In the genomic region with DNA sequence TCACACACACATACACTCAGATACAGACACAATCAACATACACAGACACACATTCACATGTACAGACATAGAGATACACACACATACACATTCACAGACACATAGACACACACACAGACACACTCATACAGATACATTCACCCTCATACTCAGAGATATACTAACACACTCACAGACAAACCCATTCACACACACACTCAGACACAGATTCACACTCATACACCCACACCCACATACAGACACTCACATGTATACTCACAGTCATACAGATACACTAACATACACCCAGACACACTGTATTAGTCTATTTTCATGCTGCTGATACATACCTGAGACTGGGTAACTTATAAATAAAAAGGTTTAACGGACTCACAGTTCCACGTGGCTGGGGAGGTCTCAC, we compare ENCODE assay signal across 31 cellular contexts. TPM values are rescaled to one million over a fixed set of nuclear protein-coding genes. Genes with fewer than 3 reads are reported as not detected.
"Had no signal": no experiment of that assay in that cellular context is flagged by ENCODE, and none has a peak within 500 bp of the region (broad histone marks: within the 10 kb centered on the region; RNA-seq: fewer than 3 reads in every experiment).

No MANE protein-coding gene starts in this region.

- H3K36me3 ChIP-seq: brain microvascular endothelial cell, Peyer's patch, SJSA1 had no signal

- H3K9me3 Mint-ChIP-seq: activated CD4-positive, alpha-beta T cell treated with anti-CD3 and anti-CD28 coated beads, Interleukin-2, amount 10 ng/mL, durations not matched to agents 24 days and 14 days; activated naive CD4-positive, alpha-beta T cell treated with anti-CD3 and anti-CD28 coated beads, Interleukin-2, amount 10 ng/mL, durations not matched to agents 7 days and 5 days; activated naive CD8-positive, alpha-beta T cell treated with anti-CD3 and anti-CD28 coated beads, Interleukin-2, amount 50 U/mL, for 24 hours; activated T-cell treated with anti-CD3 and anti-CD28 coated beads, Interleukin-2, amount 50 U/mL, for 4 hours; activated T-helper 1 cell treated with anti-CD3 and anti-CD28 coated beads, Interleukin-12 subunit alpha, Interleukin-12 subunit beta, Interleukin-2, Interleukin-4 antibody, amounts not matched to agents 30 ng/mL and 10 ng/mL and 1 ng/mL, durations not matched to agents 14 hours and 24 hours and 36 hours; T-helper 1 cell treated with Interleukin-12 subunit alpha and Interleukin-12 subunit beta and Interleukin-4 antibody, amounts not matched to agents 30 μg/mL and 1 μg/mL, for 36 hours; T-helper 2 cell treated with Interferon-gamma antibody and Interleukin-4, amounts not matched to agents 5 μg/mL and 100 μg/mL, for 36 hours had no signal

- H3K27me3 ChIP-seq: SJSA1 had no signal

- H3K4me1 Mint-ChIP-seq: activated naive CD4-positive, alpha-beta T cell treated with anti-CD3 and anti-CD28 coated beads, Interleukin-2, amount 10 ng/mL, durations not matched to agents 7 days and 5 days had no signal

- H3K9ac ChIP-seq: KMS-11, SK-N-SH had no signal

- H3K27ac Mint-ChIP-seq: activated CD4-positive, alpha-beta T cell treated with anti-CD3 and anti-CD28 coated beads, Interleukin-2, amount 10 ng/mL, durations not matched to agents 24 days and 14 days; activated naive CD4-positive, alpha-beta T cell treated with anti-CD3 and anti-CD28 coated beads, Interleukin-2, amount 10 ng/mL, durations not matched to agents 7 days and 5 days; activated naive CD8-positive, alpha-beta T cell; activated naive CD8-positive, alpha-beta T cell treated with anti-CD3 and anti-CD28 coated beads, Interleukin-2, amount 50 U/mL, for 24 hours; activated T-helper 1 cell treated with anti-CD3 and anti-CD28 coated beads, Interleukin-12 subunit alpha, Interleukin-12 subunit beta, Interleukin-2, Interleukin-4 antibody, amounts not matched to agents 30 ng/mL and 10 ng/mL and 1 ng/mL, durations not matched to agents 14 hours and 24 hours and 36 hours; T-helper 1 cell treated with Interleukin-12 subunit alpha and Interleukin-12 subunit beta and Interleukin-4 antibody, amounts not matched to agents 30 μg/mL and 1 μg/mL, for 36 hours; T-helper 2 cell treated with Interferon-gamma antibody and Interleukin-4, amounts not matched to agents 5 μg/mL and 100 μg/mL, for 36 hours had no signal

- DNase-seq: activated CD4-positive, alpha-beta T cell treated with anti-CD3 and anti-CD28 coated beads, Interleukin-2, amount 10 ng/mL, durations not matched to agents 24 days and 14 days; activated CD4-positive, alpha-beta T cell treated with anti-CD3 and anti-CD28 coated beads, Interleukin-2, amount 50 U/mL, for 4 hours; activated CD4-positive, CD25-positive, alpha-beta regulatory T cell treated with anti-CD3 and anti-CD28 coated beads, Interleukin-2, amount 50 U/mL, for 72 hours; activated CD8-positive, alpha-beta memory T cell treated with anti-CD3 and anti-CD28 coated beads, Interleukin-2, amount 50 U/mL, for 4 hours; activated effector memory CD4-positive, alpha-beta T cell treated with Interleukin-2 at 50 U/mL for 16 hours; activated naive CD4-positive, alpha-beta T cell treated with anti-CD3 and anti-CD28 coated beads, Interleukin-2, amount 10 ng/mL, durations not matched to agents 7 days and 5 days; activated naive CD8-positive, alpha-beta T cell treated with anti-CD3 and anti-CD28 coated beads, Interleukin-2, amount 50 U/mL, for 24 hours; activated T-cell treated with anti-CD3 and anti-CD28 coated beads for 4 hours; activated T-cell treated with anti-CD3 and anti-CD28 coated beads, Interleukin-2, amount 50 U/mL, for 4 hours; aorta; brain microvascular endothelial cell; central memory CD4-positive, alpha-beta T cell; MM.1S; MV-4-11; NCI-H1092; NCI-H1436 treated with DMSO at 0.1 percent for 48 hours; NCI-H1694 treated with DMSO at 0.1 percent for 48 hours; NCI-H2029; NCI-H345; NCI-H524 treated with DMSO at 0.1 percent for 48 hours; PC-3; Peyer's patch; RPMI8226; SHP77 treated with DMSO at 0.1 percent for 48 hours; SK-N-SH had no signal

- H3K36me3 Mint-ChIP-seq: activated naive CD4-positive, alpha-beta T cell treated with anti-CD3 and anti-CD28 coated beads, Interleukin-2, amount 10 ng/mL, durations not matched to agents 7 days and 5 days; activated naive CD8-positive, alpha-beta T cell had no signal

- H3K4me2 ChIP-seq: KMS-11, SK-N-SH had no signal

- H3K4me3 Mint-ChIP-seq: activated CD4-positive, alpha-beta T cell treated with anti-CD3 and anti-CD28 coated beads, Interleukin-2, amount 10 ng/mL, durations not matched to agents 24 days and 14 days; activated naive CD4-positive, alpha-beta T cell treated with anti-CD3 and anti-CD28 coated beads, Interleukin-2, amount 10 ng/mL, durations not matched to agents 7 days and 5 days; activated naive CD8-positive, alpha-beta T cell; activated naive CD8-positive, alpha-beta T cell treated with anti-CD3 and anti-CD28 coated beads, Interleukin-2, amount 50 U/mL, for 24 hours; activated T-cell treated with anti-CD3 and anti-CD28 coated beads, Interleukin-2, amount 50 U/mL, for 4 hours; activated T-helper 1 cell treated with anti-CD3 and anti-CD28 coated beads, Interleukin-12 subunit alpha, Interleukin-12 subunit beta, Interleukin-2, Interleukin-4 antibody, amounts not matched to agents 30 ng/mL and 10 ng/mL and 1 ng/mL, durations not matched to agents 14 hours and 24 hours and 36 hours; T-helper 1 cell treated with Interleukin-12 subunit alpha and Interleukin-12 subunit beta and Interleukin-4 antibody, amounts not matched to agents 30 μg/mL and 1 μg/mL, for 36 hours; T-helper 2 cell treated with Interferon-gamma antibody and Interleukin-4, amounts not matched to agents 5 μg/mL and 100 μg/mL, for 36 hours had no signal

- ATAC-seq: activated naive CD8-positive, alpha-beta T cell treated with anti-CD3 and anti-CD28 coated beads, Interleukin-2, amount 50 U/mL, for 24 hours; activated T-cell treated with anti-CD3 and anti-CD28 coated beads, Interleukin-2, amount 50 U/mL, for 4 hours; PC-3 had no signal

- H3K9me3 ChIP-seq: Peyer's patch, SJSA1, SK-N-SH had no signal

- H3K4me3 ChIP-seq: Peyer's patch, SJSA1 had no signal

- H3K27ac ChIP-seq: brain microvascular endothelial cell, KMS-11, Peyer's patch, SJSA1 had no signal

RNA-seq across cellular contexts. Expression of gene GJA3, which starts 30.8 kb away (rescaled TPM):
- total RNA-seq: activated CD4-positive, alpha-beta T cell treated with anti-CD3 and anti-CD28 coated beads, Interleukin-2, amount 10 ng/mL, durations not matched to agents 24 days and 14 days; activated T-helper 1 cell treated with anti-CD3 and anti-CD28 coated beads, Interleukin-12 subunit alpha, Interleukin-12 subunit beta, Interleukin-2, Interleukin-4 antibody, amounts not matched to agents 30 ng/mL and 10 ng/mL and 1 ng/mL, durations not matched to agents 14 hours and 24 hours and 36 hours; Peyer's patch; SJSA1 had no signal
- polyA plus RNA-seq: SK-N-SH had no signal
